ENCODE assay signal across 29 cellular contexts in genomic region chr4:151133311-151133710, GRCh38. TPM values are rescaled to one million over a fixed set of nuclear protein-coding genes. Genes with fewer than 3 reads are reported as not detected.
DNase-seq lines count a peak whose midpoint lies in the region; ATAC-seq, FAIRE-seq and TF ChIP-seq lines count a peak whose summit lies in the region.
"Had no signal": no experiment of that assay in that cellular context is flagged by ENCODE, and none has a peak within 500 bp of the region (broad histone marks: within the 10 kb centered on the region; RNA-seq: fewer than 3 reads in every experiment).

No MANE protein-coding gene starts in this region.

- ATAC-seq in HepG2 (peak; percentile 62), right lobe of liver (no peak)
- ATAC-seq: A549; CD8-positive, alpha-beta T cell had no signal

- no peak overlapping the region for H3K4me2 ChIP-seq in HepG2 (ENCODE audit: low read depth, low read length)
- H3K4me2 ChIP-seq: A549; BLaER1; BLaER1 treated with 17β-estradiol and CSF1 and Interleukin-3, amounts not matched to agents 10 nM and 100 nM had no signal

- H3K4me1 ChIP-seq in HepG2 (ENCODE audit: insufficient read depth, low read length) (peaks cover 27% of the 10 kb centered on the region), right lobe of liver (no peaks in the 10 kb centered on the region)
- H3K4me1 ChIP-seq: A549, Caco-2 had no signal

- intact Hi-C loops in HepG2 (cut with micrococcal nuclease; ENCODE audit: unreplicated experiment) (no loop called here), right lobe of liver (cut with DNase I) (no loop called here)

- CTCF ChIA-PET in HepG2 (lab: Yijun Ruan, JAX; ENCODE audit: low intra/inter-chr PET ratio, low total read pairs) = no interaction called here

- TF ChIP-seq CTCF in HepG2 (CRISPR knock-in tag; IDR thresholded peaks at IDR 0.05) (no peak), right lobe of liver (IDR thresholded peaks at IDR 0.05) (no peak)

- BruUV-seq in HepG2 (replicated peaks; lab: Mats Ljungman, UMichigan) = no TSS peak

- H3K36me3 ChIP-seq in HepG2 (replicated peaks in 1 of 2; ENCODE audit: control insufficient read depth in 1 of 2, insufficient read depth in 2 of 2, low read length in 2 of 2) (peaks cover 4 to 50% of the 10 kb centered on the region in 2 experiments), right lobe of liver (peaks cover 0 to 27% (median 13%) of the 10 kb centered on the region in 4 donors)
- H3K36me3 ChIP-seq: BE2C; BLaER1; BLaER1 treated with 17β-estradiol and CSF1 and Interleukin-3, amounts not matched to agents 10 nM and 100 nM had no signal

- H3K4me3 ChIP-seq in HepG2 (replicated peaks in 1 of 3; ENCODE audit: insufficient read depth in 1 of 3, low read depth in 2 of 3, low read length in 3 of 3) = no peak overlapping the region
- no peak overlapping the region for H3K4me3 ChIP-seq in right lobe of liver
- H3K4me3 ChIP-seq: A549; BLaER1; BLaER1 treated with 17β-estradiol and CSF1 and Interleukin-3, amounts not matched to agents 10 nM and 100 nM had no signal

- no peak for TF ChIP-seq RAD21 in HepG2 (CRISPR knock-in tag; IDR thresholded peaks at IDR 0.05)

- TF ChIP-seq POLR2A in HepG2 (IDR thresholded peaks at IDR 0.05; ENCODE audit: insufficient read depth in 1 of 2, low read depth in 2 of 2, low read length in 2 of 2) (no peak), right lobe of liver (IDR thresholded peaks at IDR 0.05) (no peak)

- H3K27ac ChIP-seq in HepG2 (ENCODE audit: extremely low read length, insufficient read depth, low read length) = peak overlapping the region; percentile 35
- H3K27ac ChIP-seq in right lobe of liver = no peak overlapping the region
- H3K27ac ChIP-seq: 22Rv1; A549; BLaER1; BLaER1 treated with 17β-estradiol and CSF1 and Interleukin-3, amounts not matched to agents 10 nM and 100 nM; C4-2B had no signal

- no peaks in the 10 kb centered on the region for H3K27me3 ChIP-seq in HepG2 (ENCODE audit: control insufficient read depth in 1 of 2, insufficient read depth in 2 of 2, low read length in 2 of 2)
- no peaks in the 10 kb centered on the region for H3K27me3 ChIP-seq in right lobe of liver
- H3K27me3 ChIP-seq: BE2C; BLaER1; BLaER1 treated with 17β-estradiol and CSF1 and Interleukin-3, amounts not matched to agents 10 nM and 100 nM had no signal

- WGBS in HepG2 (ENCODE audit: low lambda C conversion rate) = 26% methylated on average over 5 of the region's 5 CpGs
- WGBS in right lobe of liver (ENCODE audit: insufficient coverage, low coverage, low lambda C conversion rate, missing lambda C conversion rate) = 82% methylated on average over 5 of the region's 5 CpGs

- no peak for TF ChIP-seq EP300 in HepG2 (IDR thresholded peaks at IDR 0.05; ENCODE audit: low read depth in 2 of 2, low read length in 2 of 2)
- no peak for TF ChIP-seq EP300 in HepG2 (CRISPR knock-in tag; IDR thresholded peaks at IDR 0.05; ENCODE audit: borderline replicate concordance)

- in situ Hi-C loops in HepG2 (cut with HindIII; ENCODE audit: extremely low pct_ligation_motif_present, low pct_unique_long_range_greater_than_20kb) = no loop called here

- H3K9ac ChIP-seq in HepG2 (ENCODE audit: insufficient read depth, low read depth, low read length) = no peak overlapping the region
- H3K9ac ChIP-seq: BLaER1; BLaER1 treated with 17β-estradiol and CSF1 and Interleukin-3, amounts not matched to agents 10 nM and 100 nM had no signal

- H3K9me3 ChIP-seq in HepG2 (ENCODE audit: low read length) = no peaks in the 10 kb centered on the region
- no peaks in the 10 kb centered on the region for H3K9me3 ChIP-seq in right lobe of liver
- H3K9me3 ChIP-seq: A549; BE2C; BLaER1; BLaER1 treated with 17β-estradiol and CSF1 and Interleukin-3, amounts not matched to agents 10 nM and 100 nM; Caco-2 had no signal

- H4K20me1 ChIP-seq in HepG2 (ENCODE audit: insufficient read depth, low read length) = no peaks in the 10 kb centered on the region
- H4K20me1 ChIP-seq: BLaER1; BLaER1 treated with 17β-estradiol and CSF1 and Interleukin-3, amounts not matched to agents 10 nM and 100 nM had no signal

- FAIRE-seq in HepG2 (lab: Jason Lieb, UNC) = no peak
- FAIRE-seq: A204.1, A549, D721Med had no signal

- H2AFZ ChIP-seq in HepG2 (ENCODE audit: low read length) = no peak overlapping the region

- no peak for DNase-seq in HepG2 (ENCODE audit: low spot score)
- DNase-seq in right lobe of liver = no peak
- DNase-seq: 8988T; ACHN; AML-193; BE2C; C1 segment of cervical spinal cord; Caco-2; Calu3; CD4-positive, alpha-beta memory T cell; CD4-positive, alpha-beta T cell; CD4-positive, CD25-positive, alpha-beta regulatory T cell; CD8-positive, alpha-beta memory T cell; CD8-positive, alpha-beta T cell; COR-L47; DMS 273 treated with DMSO at 0.1 percent for 48 hours; DMS153; DMS53; DMS79; DMS79 treated with DMSO at 0.1 percent for 48 hours; DND-41; EL had no signal

- H3K79me2 ChIP-seq in HepG2 (ENCODE audit: insufficient read depth, low read length) = no peaks in the 10 kb centered on the region

- POLR2A ChIA-PET in HepG2 (lab: Yijun Ruan, JAX) = no interaction called here

TF ChIP-seq in HepG2, 621 proteins besides CTCF, POLR2A, EP300 and RAD21 (continues in another document):
- TF ChIP-seq HNF4A (CRISPR knock-in tag; IDR thresholded peaks at IDR 0.05) = peak; percentile 50; the same call in 1 of the 2 replicates
- no peak for TF ChIP-seq BCL6 (CRISPR knock-in tag; IDR thresholded peaks at IDR 0.05)
- 0 out of 2 replicates have a peak, but pooled peaks have one; percentile 29 for TF ChIP-seq PAXIP1 (CRISPR knock-in tag; conservative IDR thresholded peaks at IDR 0.05)
- no peak for TF ChIP-seq TBX2 (CRISPR knock-in tag; IDR thresholded peaks at IDR 0.05; ENCODE audit: borderline replicate concordance)
- TF ChIP-seq, protein P1, sequence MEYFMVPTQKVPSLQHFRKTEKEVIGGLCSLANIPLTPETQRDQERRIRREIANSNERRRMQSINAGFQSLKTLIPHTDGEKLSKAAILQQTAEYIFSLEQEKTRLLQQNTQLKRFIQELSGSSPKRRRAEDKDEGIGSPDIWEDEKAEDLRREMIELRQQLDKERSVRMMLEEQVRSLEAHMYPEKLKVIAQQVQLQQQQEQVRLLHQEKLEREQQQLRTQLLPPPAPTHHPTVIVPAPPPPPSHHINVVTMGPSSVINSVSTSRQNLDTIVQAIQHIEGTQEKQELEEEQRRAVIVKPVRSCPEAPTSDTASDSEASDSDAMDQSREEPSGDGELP (IDR thresholded peaks at IDR 0.05; ENCODE audit: borderline replicate concordance, low read depth) = peak; percentile 21; the same call in 1 of the 2 replicates

RNA-seq across cellular contexts. Expression of gene RPS3A, which starts 33.9 kb away (rescaled TPM):
- total RNA-seq in HepG2 (2016; rRNA removed; fragmentation: Illumina TruSeq; extraction: Trizol) = 3,626 and 4,934 TPM in 2 replicates
- total RNA-seq in HepG2 (2016; cell fraction: cytosol; rRNA removed; fragmentation: Illumina TruSeq; extraction: Trizol; ENCODE audit: low read depth) = 5,278 and 6,431 TPM in 2 replicates
- 3,639 and 4,846 TPM in 2 replicates for total RNA-seq in HepG2 (2016; cell fraction: insoluble cytoplasmic fraction; rRNA removed; fragmentation: Illumina TruSeq; extraction: Trizol)
- 9,738 and 10,914 TPM in 2 replicates for total RNA-seq in HepG2 (2016; cell fraction: membrane; rRNA removed; fragmentation: Illumina TruSeq; extraction: Trizol)
- total RNA-seq in HepG2 (2016; cell fraction: nucleus; rRNA removed; fragmentation: Illumina TruSeq; extraction: Trizol) = 1,195 and 1,244 TPM in 2 replicates
- 2,723 and 3,332 TPM in 2 replicates for polyA plus RNA-seq in HepG2 (2011; rRNA removed)
- polyA plus RNA-seq in HepG2 (2011; cell fraction: cytosol; rRNA removed) = 1,940 and 3,073 TPM in 2 replicates
- polyA plus RNA-seq in HepG2 (2011; cell fraction: nucleus; rRNA removed) = 430 and 645 TPM in 2 replicates
- 3,103 and 3,233 TPM in 2 replicates for polyA plus RNA-seq in HepG2 (2012)
- 4,408 and 4,942 TPM in 2 replicates for polyA plus RNA-seq in HepG2 (2016; cell fraction: cytosol; fragmentation: Illumina TruSeq; extraction: Trizol; ENCODE audit: low read depth)
- 3,704 and 3,862 TPM in 2 replicates for polyA plus RNA-seq in HepG2 (2016; cell fraction: insoluble cytoplasmic fraction; fragmentation: Illumina TruSeq; extraction: Trizol; ENCODE audit: low read depth)
- polyA plus RNA-seq in HepG2 (2016; cell fraction: membrane; fragmentation: Illumina TruSeq; extraction: Trizol; ENCODE audit: low read depth) = 7,339 and 7,526 TPM in 2 replicates
- 1,657 and 1,684 TPM in 2 replicates for polyA plus RNA-seq in HepG2 (2016; cell fraction: nucleus; fragmentation: Illumina TruSeq; extraction: Trizol; ENCODE audit: insufficient read depth, low read depth)
- 178 and 224 TPM in 2 replicates for polyA minus RNA-seq in HepG2 (2011; rRNA and poly(A)+ RNA removed; ENCODE audit: low replicate concordance)
- polyA minus RNA-seq in HepG2 (2011; cell fraction: cytosol; rRNA and poly(A)+ RNA removed) = 648 and 755 TPM in 2 replicates
- polyA minus RNA-seq in HepG2 (2011; cell fraction: nucleus; rRNA and poly(A)+ RNA removed) = 219 and 322 TPM in 2 replicates
- total RNA-seq in right lobe of liver = 100 to 1,000 TPM; 420 to 946 (median 518) TPM
